Comparison of ENCODE assay signal across 8 cellular contexts in the genomic region with DNA sequence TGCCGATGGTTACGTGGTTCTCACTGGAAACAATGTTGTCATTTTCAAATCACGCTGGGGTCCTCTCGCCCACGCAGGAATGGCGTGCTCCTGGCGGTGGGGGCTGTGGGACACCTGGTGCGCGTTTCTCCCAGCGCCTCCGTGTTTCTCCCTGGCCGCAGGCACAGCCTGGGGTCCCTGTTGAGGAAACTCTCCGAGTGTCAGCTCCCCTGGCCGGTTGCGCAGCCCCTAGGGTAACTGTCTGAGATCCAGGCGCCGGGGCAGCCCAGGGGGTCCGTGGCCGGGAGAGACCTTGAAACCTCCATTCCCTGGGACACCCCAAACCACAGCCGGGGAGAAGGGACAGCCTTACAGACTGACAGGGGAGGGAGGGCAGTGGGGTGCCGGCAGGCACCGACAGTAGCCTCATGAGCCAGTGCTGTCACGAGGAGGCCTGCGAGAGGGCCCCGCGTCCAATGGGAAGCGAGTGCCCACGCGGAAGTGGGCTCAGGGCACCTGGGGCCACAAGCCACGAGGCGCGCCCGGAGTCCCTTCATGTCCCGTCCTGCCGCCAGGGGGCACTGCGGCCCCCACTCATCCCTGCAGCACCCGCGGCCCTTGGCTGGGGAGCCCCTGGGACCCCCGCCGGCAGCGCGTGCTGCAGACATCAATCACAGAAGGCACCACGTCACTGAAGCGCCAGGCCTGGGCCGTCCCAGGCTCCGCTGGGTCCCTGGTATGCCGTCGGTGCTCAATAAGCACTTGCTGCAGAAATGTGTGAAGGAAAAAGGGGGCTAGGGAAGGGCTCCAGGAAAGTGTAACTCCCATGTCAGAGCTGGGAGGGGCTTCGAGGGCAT. TPM values are rescaled to one million over a fixed set of nuclear protein-coding genes. Genes with fewer than 3 reads are reported as not detected.
DNase-seq lines count a peak whose midpoint lies in the region; TF ChIP-seq lines count a peak whose summit lies in the region.

No MANE protein-coding gene starts in this region.

- TF ChIP-seq POLR2A in thyroid gland (IDR thresholded peaks at IDR 0.05) = no peak

- H4K20me1 ChIP-seq in DOHH2 (ENCODE audit: control insufficient read depth, insufficient read depth, low read depth, low read length) (no peaks in the 10 kb centered on the region), neural progenitor cell (ENCODE audit: low read depth) (no peaks in the 10 kb centered on the region)

- H3K4me3 Mint-ChIP-seq in neural progenitor cell = no peak overlapping the region

- DNase-seq in NCI-H1417 (lab: John Stamatoyannopoulos, UW) = peak in 2 of 3 experiments; percentile 33 to 59
- peak; percentile 23 to 36 for DNase-seq in activated CD8-positive, alpha-beta memory T cell treated with anti-CD3 and anti-CD28 coated beads for 4 hours (ENCODE audit: low read depth in 2 of 2)
- DNase-seq in epithelial cell of esophagus (ENCODE audit: low read depth) = peak; percentile 38
- peak; percentile 86 for DNase-seq in neural progenitor cell (ENCODE audit: low spot score)
- DNase-seq in thyroid gland = peak; percentile 24 to 31
- DNase-seq in NCI-H1092 treated with DMSO at 0.1 percent for 48 hours (lab: John Stamatoyannopoulos, UW) = no peak
- no peak for DNase-seq in NCI-H1048 (lab: John Stamatoyannopoulos, UW)

- H3K27ac ChIP-seq in DOHH2 (ENCODE audit: low read depth, low read length) (no peak overlapping the region), neural progenitor cell (no peak overlapping the region), thyroid gland (no peak overlapping the region)

- intact Hi-C loops in thyroid gland (cut with DNase I) = no loop called here

- H3K4me1 ChIP-seq in DOHH2 (ENCODE audit: control insufficient read depth, low read length) (peaks cover 5% of the 10 kb centered on the region), neural progenitor cell (no peaks in the 10 kb centered on the region), thyroid gland (peaks cover 7 to 17% of the 10 kb centered on the region in 2 donors)

- 0 out of 2 replicates have a peak, but pooled peaks cover 2% of the 10 kb centered on the region for H3F3A ChIP-seq in DOHH2 (ENCODE audit: control insufficient read depth, insufficient read depth)
- H3F3A ChIP-seq in neural progenitor cell (ENCODE audit: low read depth) = peaks cover 16% of the 10 kb centered on the region

- H3K4me2 ChIP-seq in DOHH2 (ENCODE audit: low read length) (peak overlapping the region; percentile 55), neural progenitor cell (peak overlapping the region; percentile 41)

- H3K27me3 ChIP-seq in DOHH2 (ENCODE audit: control insufficient read depth, low read length) = peaks cover 5% of the 10 kb centered on the region; the same call in 1 of the 2 replicates
- peaks cover 41% of the 10 kb centered on the region for H3K27me3 ChIP-seq in neural progenitor cell
- peaks cover 11% of the 10 kb centered on the region for H3K27me3 ChIP-seq in thyroid gland

- H2AFZ ChIP-seq in neural progenitor cell (replicated peaks) = peak overlapping the region; percentile 8

- no peaks in the 10 kb centered on the region for H3K36me3 Mint-ChIP-seq in neural progenitor cell

- H3K27ac Mint-ChIP-seq in neural progenitor cell = no peak overlapping the region

- no peaks in the 10 kb centered on the region for H3K79me2 ChIP-seq in DOHH2 (ENCODE audit: control insufficient read depth, low read length)
- H3K79me2 ChIP-seq in neural progenitor cell (ENCODE audit: low read depth) = no peaks in the 10 kb centered on the region

- H3K4me3 ChIP-seq in DOHH2 (ENCODE audit: low read length) = peak overlapping the region; percentile 39
- peak overlapping the region; percentile 33 for H3K4me3 ChIP-seq in epithelial cell of esophagus (ENCODE audit: low read length)
- no peak overlapping the region for H3K4me3 ChIP-seq in neural progenitor cell
- no peak overlapping the region for H3K4me3 ChIP-seq in thyroid gland (replicated peaks in 1 of 3)

- no peak overlapping the region for H3K9ac ChIP-seq in neural progenitor cell

- 7% methylated on average over 34 of the region's 49 CpGs for WGBS in thyroid gland, 2 donors

- H3K4me1 Mint-ChIP-seq in neural progenitor cell = peaks cover 15% of the 10 kb centered on the region

- H3K27me3 Mint-ChIP-seq in neural progenitor cell (ENCODE audit: insufficient read depth, low read depth) = peaks cover 10% of the 10 kb centered on the region

- peaks cover 9% of the 10 kb centered on the region for H3K9me3 Mint-ChIP-seq in neural progenitor cell

- peaks cover 6% of the 10 kb centered on the region; the same call in 1 of the 2 replicates for H3K9me3 ChIP-seq in DOHH2 (ENCODE audit: control insufficient read depth, insufficient read depth, low read length)
- H3K9me3 ChIP-seq in neural progenitor cell (ENCODE audit: low read depth) = peaks cover 6% of the 10 kb centered on the region
- H3K9me3 ChIP-seq in thyroid gland = no peaks in the 10 kb centered on the region

- H3K36me3 ChIP-seq in DOHH2 (ENCODE audit: control insufficient read depth, low read length) (no peaks in the 10 kb centered on the region), neural progenitor cell (no peaks in the 10 kb centered on the region), thyroid gland (no peaks in the 10 kb centered on the region)

- no peaks in the 10 kb centered on the region for H3K9me2 ChIP-seq in DOHH2 (replicated peaks; ENCODE audit: control insufficient read depth, low read length)

- TF ChIP-seq CTCF in DOHH2 (IDR thresholded peaks at IDR 0.05; ENCODE audit: low read depth, low read length, poor library complexity, severe bottlenecking) (peak; percentile 93), epithelial cell of esophagus (IDR thresholded peaks at IDR 0.05; ENCODE audit: insufficient read depth, low read depth, low read length, missing control alignments) (peak; percentile 62), neural progenitor cell (IDR thresholded peaks at IDR 0.05) (peak; percentile 79), thyroid gland (IDR thresholded peaks at IDR 0.05) (peak in 5 of 6 experiments; percentile 14 to 61 (median 45))

RNA-seq across cellular contexts. Expression of gene ADAMTSL5, which starts 9.5 kb away (rescaled TPM):
- total RNA-seq in neural progenitor cell (ENCODE audit: low replicate concordance) = 0.12 and 0.13 TPM in 2 replicates
- total RNA-seq in thyroid gland = 1 to 10 TPM in 2 of 4 donors, under 1 TPM in 2; 0.27 to 5.1 (median 2.5) TPM

RNA-seq across cellular contexts. Expression of gene REEP6, which starts 12.3 kb away (rescaled TPM):
- total RNA-seq in neural progenitor cell (ENCODE audit: low replicate concordance) = 4.8 and 13.0 TPM in 2 replicates
- total RNA-seq in thyroid gland = 1 to 10 TPM; 4.2 to 8.5 (median 5.9) TPM

RNA-seq across cellular contexts. Expression of gene PCSK4, which starts 13.2 kb away (rescaled TPM):
- total RNA-seq in neural progenitor cell (ENCODE audit: low replicate concordance) (3.6 and 12.5 TPM in 2 replicates), thyroid gland (10 to 100 TPM in 1 of 4 donors, 1 to 10 TPM in 3; 2.8 to 10.4 (median 6.3) TPM)

RNA-seq across cellular contexts. Expression of gene PLK5, which starts 20.6 kb away (rescaled TPM):
- total RNA-seq in neural progenitor cell (ENCODE audit: low replicate concordance) (0.81 TPM in 1 of 2 replicates, not detected in the other), thyroid gland (not detected)

RNA-seq across cellular contexts. Expression of gene C19orf25, which starts 24.3 kb away (rescaled TPM):
- total RNA-seq in neural progenitor cell (ENCODE audit: low replicate concordance) (14.4 and 40.4 TPM in 2 replicates), thyroid gland (10 to 100 TPM; 47.0 to 64.9 (median 56.5) TPM)

Comparison
In these comparisons a context has a peak if more than half of its experiments do, and no peak if none do; other contexts are left out.
1. H3K4me3 ChIP-seq: peak in DOHH2 (single experiment) and epithelial cell of esophagus (single experiment); none in neural progenitor cell (single experiment) and thyroid gland (0 of 3).
2. DNase-seq: peak in NCI-H1417 (2 of 3), activated CD8-positive, alpha-beta memory T cell treated with anti-CD3 and anti-CD28 coated beads for 4 hours (2 of 2), epithelial cell of esophagus (single experiment), neural progenitor cell (single experiment) and thyroid gland (2 of 2); none in NCI-H1092 treated with DMSO at 0.1 percent for 48 hours (single experiment) and NCI-H1048 (single experiment).
3. Peak in every context shown above with its lines, with median percentiles within 50 percentile points of each other: CTCF ChIP-seq.